1 cellular context compared by ENCODE assay signal in genomic region chr2:97701186-97701585, GRCh38.
TF ChIP-seq lines count a peak whose summit lies in the region.

No MANE protein-coding gene starts in this region.

TF ChIP-seq in H1, 55 proteins besides CTCF, POLR2A, EP300 and RAD21:
- TF ChIP-seq NRF1 (IDR thresholded peaks at IDR 0.05; ENCODE audit: low read depth, low read length), result no peak
- TF ChIP-seq CEBPB (IDR thresholded peaks at IDR 0.05; ENCODE audit: low read depth, low read length), result no peak
- no peak for TF ChIP-seq CBX5 (IDR thresholded peaks at IDR 0.05; ENCODE audit: low read depth, low read length)
- no peak for TF ChIP-seq RXRA (IDR thresholded peaks at IDR 0.05; ENCODE audit: insufficient read depth, low read depth, low read length)
- TF ChIP-seq CBX8 (IDR thresholded peaks at IDR 0.05; ENCODE audit: borderline replicate concordance, low read depth, low read length), result no peak
- TF ChIP-seq TAF7 (optimal IDR thresholded peaks at IDR 0.05; ENCODE audit: borderline replicate concordance, low read depth, low read length), result no peak
- TF ChIP-seq SP4 (IDR thresholded peaks at IDR 0.05; ENCODE audit: low read length), result no peak
- no peak for TF ChIP-seq BCL11A (IDR thresholded peaks at IDR 0.05; ENCODE audit: low read depth in 2 of 2, low read length in 2 of 2)
- no peak for TF ChIP-seq FOSL1 (IDR thresholded peaks at IDR 0.05; ENCODE audit: insufficient read depth, low read depth, low read length)
- no peak for TF ChIP-seq BACH1 (IDR thresholded peaks at IDR 0.05; ENCODE audit: low read length)
- no peak for TF ChIP-seq SIRT6 (IDR thresholded peaks at IDR 0.05; ENCODE audit: low read length)
- no peak for TF ChIP-seq CHD1 (IDR thresholded peaks at IDR 0.05; ENCODE audit: low read depth, low read length)
- TF ChIP-seq NANOG (IDR thresholded peaks at IDR 0.05; ENCODE audit: insufficient read depth, low read depth, low read length, poor library complexity, severe bottlenecking), result no peak
- TF ChIP-seq CREB1 (IDR thresholded peaks at IDR 0.05), result no peak
- no peak for TF ChIP-seq KDM5A (IDR thresholded peaks at IDR 0.05; ENCODE audit: low read length)
- TF ChIP-seq CHD2 (IDR thresholded peaks at IDR 0.05; ENCODE audit: low read length), result no peak
- TF ChIP-seq E2F6 (IDR thresholded peaks at IDR 0.05), result no peak
- TF ChIP-seq PHF8 (conservative IDR thresholded peaks at IDR 0.05; ENCODE audit: low read depth, low read length), result no peak
- TF ChIP-seq SIN3A (conservative IDR thresholded peaks at IDR 0.05 in 1 of 2, IDR thresholded peaks at IDR 0.05 in 1 of 2; ENCODE audit: low read depth in 1 of 2, low read length in 2 of 2), result no peak
